In the genomic region with DNA sequence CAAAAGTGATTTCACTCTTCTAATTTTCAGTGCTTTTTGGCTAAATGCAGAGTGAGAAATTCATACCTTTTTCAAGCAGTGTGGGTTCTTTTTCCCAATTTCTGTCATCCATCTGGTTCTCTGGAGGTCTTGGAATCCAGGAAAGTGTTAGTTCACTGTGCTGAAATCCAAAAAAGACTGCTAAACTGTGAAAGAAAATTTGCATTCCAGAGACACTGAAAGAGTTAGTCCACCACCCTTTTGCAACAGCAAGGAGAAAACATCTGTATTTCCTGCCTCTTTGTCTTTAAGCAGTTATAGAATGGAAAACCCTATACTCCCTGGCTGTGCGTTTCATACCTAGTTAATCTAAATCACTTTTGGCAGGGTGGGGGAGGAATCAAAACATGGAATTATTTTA, we compare ENCODE assay signal across 18 cellular contexts.
DNase-seq lines count a peak whose midpoint lies in the region; ATAC-seq and TF ChIP-seq lines count a peak whose summit lies in the region.
"Had no signal": no experiment of that assay in that cellular context is flagged by ENCODE, and none has a peak within 500 bp of the region (broad histone marks: within the 10 kb centered on the region; RNA-seq: fewer than 3 reads in every experiment).

No MANE protein-coding gene starts in this region.

- H3K4me3 Mint-ChIP-seq in chondrocyte (ENCODE audit: unreplicated experiment), result no peak overlapping the region
- H3K4me3 Mint-ChIP-seq: activated CD8-positive, alpha-beta T cell treated with anti-CD3 and anti-CD28 coated beads for 36 hours; activated naive CD4-positive, alpha-beta T cell treated with anti-CD3 and anti-CD28 coated beads, Interleukin-2, amount 10 ng/mL, durations not matched to agents 7 days and 5 days; B cell had no signal

- H3K9me3 Mint-ChIP-seq in chondrocyte (ENCODE audit: low read depth), result no peaks in the 10 kb centered on the region
- H3K9me3 Mint-ChIP-seq: activated CD8-positive, alpha-beta T cell treated with anti-CD3 and anti-CD28 coated beads for 36 hours; activated naive CD4-positive, alpha-beta T cell treated with anti-CD3 and anti-CD28 coated beads, Interleukin-2, amount 10 ng/mL, durations not matched to agents 7 days and 5 days had no signal

- H3K36me3 Mint-ChIP-seq in chondrocyte (ENCODE audit: low read depth), result no peaks in the 10 kb centered on the region
- H3K36me3 Mint-ChIP-seq: activated naive CD4-positive, alpha-beta T cell treated with anti-CD3 and anti-CD28 coated beads, Interleukin-2, amount 10 ng/mL, durations not matched to agents 7 days and 5 days had no signal

- H3K4me2 ChIP-seq in smooth muscle cell, result peak overlapping the region; percentile 3

- peaks cover 3% of the 10 kb centered on the region for H3F3A ChIP-seq in smooth muscle cell (ENCODE audit: low read depth)

- H3K27me3 ChIP-seq in right atrium auricular region (no peaks in the 10 kb centered on the region), smooth muscle cell (ENCODE audit: low read depth) (no peaks in the 10 kb centered on the region)
- H3K27me3 ChIP-seq: Peyer's patch had no signal

- H4K20me1 ChIP-seq in smooth muscle cell (ENCODE audit: low read depth), result peaks cover 13% of the 10 kb centered on the region

- peak overlapping the region; percentile 8 to 73 for H3K27ac ChIP-seq in right atrium auricular region
- peak overlapping the region; percentile 65 for H3K27ac ChIP-seq in smooth muscle cell (ENCODE audit: low read depth)

- TF ChIP-seq CTCF in chondrocyte (IDR thresholded peaks at IDR 0.05), result no peak
- TF ChIP-seq CTCF in right atrium auricular region (IDR thresholded peaks at IDR 0.05), result no peak
- no peak for TF ChIP-seq CTCF in smooth muscle cell (IDR thresholded peaks at IDR 0.05; ENCODE audit: borderline replicate concordance, insufficient read depth, poor library complexity, severe bottlenecking)

- peaks cover 0 to 28% of the 10 kb centered on the region in 2 donors for H3K4me1 ChIP-seq in right atrium auricular region
- H3K4me1 ChIP-seq in smooth muscle cell (ENCODE audit: low read depth), result peaks cover 26% of the 10 kb centered on the region
- H3K4me1 ChIP-seq: Peyer's patch had no signal

- H3K4me3 ChIP-seq in right atrium auricular region (no peak overlapping the region), smooth muscle cell (no peak overlapping the region)
- H3K4me3 ChIP-seq: coronary artery, Peyer's patch had no signal

- no peak overlapping the region for H2AFZ ChIP-seq in smooth muscle cell (ENCODE audit: low read depth)

- H3K79me2 ChIP-seq in smooth muscle cell (ENCODE audit: low read depth), result peaks cover 9% of the 10 kb centered on the region

- H3K9ac ChIP-seq in smooth muscle cell (ENCODE audit: low read depth), result no peak overlapping the region

- H3K27ac Mint-ChIP-seq in chondrocyte (ENCODE audit: unreplicated experiment), result peak overlapping the region; percentile 77
- H3K27ac Mint-ChIP-seq: activated CD8-positive, alpha-beta T cell treated with anti-CD3 and anti-CD28 coated beads for 36 hours; activated naive CD4-positive, alpha-beta T cell treated with anti-CD3 and anti-CD28 coated beads, Interleukin-2, amount 10 ng/mL, durations not matched to agents 7 days and 5 days; B cell had no signal

- 79% methylated on average over 1 of the region's 1 CpG for WGBS in smooth muscle cell (ENCODE audit: low lambda C conversion rate)

- H3K4me1 Mint-ChIP-seq in chondrocyte (ENCODE audit: low read depth), result peaks cover 24% of the 10 kb centered on the region
- H3K4me1 Mint-ChIP-seq: activated naive CD4-positive, alpha-beta T cell treated with anti-CD3 and anti-CD28 coated beads, Interleukin-2, amount 10 ng/mL, durations not matched to agents 7 days and 5 days; B cell had no signal

- DNase-seq in GM03348 (ENCODE audit: low spot score) (peak; percentile 57), chondrocyte (ENCODE audit: low spot score) (no peak), right atrium auricular region (ENCODE audit: low spot score) (no peak), smooth muscle cell (lab: John Stamatoyannopoulos, UW; ENCODE audit: unreplicated experiment) (no peak)
- DNase-seq in activated CD8-positive, alpha-beta memory T cell treated with anti-CD3 and anti-CD28 coated beads, Interleukin-2, amount 50 U/mL, for 4 hours, result no peak
- DNase-seq in effector CD8-positive, alpha-beta T cell (lab: John Stamatoyannopoulos, UW), result no peak
- no peak for DNase-seq in stimulated activated naive CD4-positive, alpha-beta T cell treated with Interleukin-2 at 50 U/mL for 16 hours (lab: John Stamatoyannopoulos, UW)
- DNase-seq: activated CD8-positive, alpha-beta T cell treated with anti-CD3 and anti-CD28 coated beads for 36 hours; activated naive CD4-positive, alpha-beta T cell treated with anti-CD3 and anti-CD28 coated beads, Interleukin-2, amount 10 ng/mL, durations not matched to agents 7 days and 5 days; KG1; NCI-H1436 treated with DMSO at 0.1 percent for 48 hours; NCI-H510A treated with DMSO at 0.1 percent for 48 hours; Peyer's patch; stimulated activated CD8-positive, alpha-beta memory T cell treated with anti-CD3 and anti-CD28 coated beads, Interleukin-4, amount 100 ng/mL, for 48 hours; T-helper 9 cell had no signal

- no peaks in the 10 kb centered on the region for H3K27me3 Mint-ChIP-seq in chondrocyte (ENCODE audit: low read depth)
- H3K27me3 Mint-ChIP-seq: activated CD8-positive, alpha-beta T cell treated with anti-CD3 and anti-CD28 coated beads for 36 hours; activated naive CD4-positive, alpha-beta T cell treated with anti-CD3 and anti-CD28 coated beads, Interleukin-2, amount 10 ng/mL, durations not matched to agents 7 days and 5 days; B cell had no signal

- ATAC-seq in GM18520 (IDR thresholded peaks at IDR 0.05; ENCODE audit: unreplicated experiment), result no peak
- ATAC-seq: activated CD8-positive, alpha-beta T cell treated with anti-CD3 and anti-CD28 coated beads for 36 hours had no signal

- H3K9me3 ChIP-seq in right atrium auricular region (no peaks in the 10 kb centered on the region), smooth muscle cell (replicated peaks; ENCODE audit: low read depth) (no peaks in the 10 kb centered on the region)
- H3K9me3 ChIP-seq: Peyer's patch had no signal

- H3K36me3 ChIP-seq in right atrium auricular region (no peaks in the 10 kb centered on the region), smooth muscle cell (ENCODE audit: low read depth) (no peaks in the 10 kb centered on the region)
- H3K36me3 ChIP-seq: Peyer's patch had no signal
